In the genomic region with DNA sequence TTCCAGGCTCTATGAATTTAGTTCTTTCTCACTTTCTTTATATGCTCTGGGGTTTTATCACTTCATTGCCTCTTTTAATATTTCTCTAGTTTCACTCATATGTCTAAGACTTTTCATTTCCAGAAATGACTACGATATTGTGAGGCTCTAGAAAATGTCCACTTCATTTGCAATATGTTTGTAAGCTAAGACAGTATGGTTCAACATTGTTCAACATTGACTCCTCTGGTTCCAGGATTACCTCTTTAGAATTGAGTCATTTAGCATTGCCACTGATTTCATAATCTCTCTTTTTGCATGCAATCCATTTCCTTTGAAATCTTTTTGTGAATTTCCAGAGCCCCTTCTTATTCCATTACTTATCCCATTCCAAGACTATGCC, we compare ENCODE assay signal across 8 cellular contexts. TPM values are rescaled to one million over a fixed set of nuclear protein-coding genes. Genes with fewer than 3 reads are reported as not detected.
DNase-seq lines count a peak whose midpoint lies in the region; ATAC-seq lines count a peak whose summit lies in the region.

No MANE protein-coding gene starts in this region.

- no peak for DNase-seq in stimulated activated naive CD8-positive, alpha-beta T cell treated with anti-CD3 and anti-CD28 coated beads, Interleukin-15, Interleukin-2, amounts not matched to agents 100 U/mL and 50 U/mL, for 24 hours
- no peak for DNase-seq in activated T-helper 1 cell treated with anti-CD3 and anti-CD28 coated beads, Interleukin-12 subunit alpha, Interleukin-12 subunit beta, Interleukin-2, Interleukin-4 antibody, amounts not matched to agents 30 ng/mL and 10 ng/mL and 1 ng/mL, durations not matched to agents 14 hours and 24 hours and 36 hours (ENCODE audit: low spot score)
- no peak for DNase-seq in stimulated activated naive CD8-positive, alpha-beta T cell treated with anti-CD3 and anti-CD28 coated beads, Interleukin-15, amount 100 ng/mL, for 72 hours
- DNase-seq in activated CD4-positive, alpha-beta T cell treated with anti-CD3 and anti-CD28 coated beads for 48 hours = no peak
- DNase-seq in SW480 (ENCODE audit: low spot score) (no peak), G401 (ENCODE audit: low spot score) (no peak)

- in situ Hi-C loops in G401 (cut with HindIII; ENCODE audit: low sequenced_read_pairs) = no loop called here

- peaks cover 30% of the 10 kb centered on the region for H3K4me1 Mint-ChIP-seq in stimulated activated naive CD8-positive, alpha-beta T cell treated with anti-CD3 and anti-CD28 coated beads, Interleukin-15, Interleukin-2, amounts not matched to agents 100 ng/mL and 50 ng/mL, for 24 hours (ENCODE audit: low read depth)
- H3K4me1 Mint-ChIP-seq in activated T-helper 1 cell treated with anti-CD3 and anti-CD28 coated beads, Interleukin-12 subunit alpha, Interleukin-12 subunit beta, Interleukin-2, Interleukin-4 antibody, amounts not matched to agents 30 ng/mL and 10 ng/mL and 1 ng/mL, durations not matched to agents 14 hours and 24 hours and 36 hours (ENCODE audit: low read depth) = peaks cover 45% of the 10 kb centered on the region
- peaks cover 44% of the 10 kb centered on the region for H3K4me1 Mint-ChIP-seq in stimulated activated naive CD8-positive, alpha-beta T cell treated with anti-CD3 and anti-CD28 coated beads, Interleukin-15, amount 100 ng/mL, for 72 hours

- H3K27me3 Mint-ChIP-seq in stimulated activated naive CD8-positive, alpha-beta T cell treated with anti-CD3 and anti-CD28 coated beads, Interleukin-15, Interleukin-2, amounts not matched to agents 100 ng/mL and 50 ng/mL, for 24 hours = peaks cover 4% of the 10 kb centered on the region
- H3K27me3 Mint-ChIP-seq in activated T-helper 1 cell treated with anti-CD3 and anti-CD28 coated beads, Interleukin-12 subunit alpha, Interleukin-12 subunit beta, Interleukin-2, Interleukin-4 antibody, amounts not matched to agents 30 ng/mL and 10 ng/mL and 1 ng/mL, durations not matched to agents 14 hours and 24 hours and 36 hours (ENCODE audit: insufficient read depth) = no peaks in the 10 kb centered on the region
- H3K27me3 Mint-ChIP-seq in stimulated activated naive CD8-positive, alpha-beta T cell treated with anti-CD3 and anti-CD28 coated beads, Interleukin-15, amount 100 ng/mL, for 72 hours = no peaks in the 10 kb centered on the region

- no peaks in the 10 kb centered on the region for H3K36me3 Mint-ChIP-seq in stimulated activated naive CD8-positive, alpha-beta T cell treated with anti-CD3 and anti-CD28 coated beads, Interleukin-15, Interleukin-2, amounts not matched to agents 100 ng/mL and 50 ng/mL, for 24 hours (ENCODE audit: low read depth)
- H3K36me3 Mint-ChIP-seq in activated T-helper 1 cell treated with anti-CD3 and anti-CD28 coated beads, Interleukin-12 subunit alpha, Interleukin-12 subunit beta, Interleukin-2, Interleukin-4 antibody, amounts not matched to agents 30 ng/mL and 10 ng/mL and 1 ng/mL, durations not matched to agents 14 hours and 24 hours and 36 hours (ENCODE audit: low read depth) = peaks cover 6% of the 10 kb centered on the region

- intact Hi-C loops in activated T-helper 1 cell treated with anti-CD3 and anti-CD28 coated beads, Interleukin-12 subunit alpha, Interleukin-12 subunit beta, Interleukin-2, Interleukin-4 antibody, amounts not matched to agents 30 ng/mL and 10 ng/mL and 1 ng/mL, durations not matched to agents 14 hours and 24 hours and 36 hours (cut with micrococcal nuclease) = loop anchor here (1.0 to 10.0 kb wide), 10 partner anchors 22 to 908 kb away; a partner anchor contains a TSS

- no peak for ATAC-seq in stimulated activated naive CD8-positive, alpha-beta T cell treated with anti-CD3 and anti-CD28 coated beads, Interleukin-15, Interleukin-2, amounts not matched to agents 100 U/mL and 50 U/mL, for 24 hours
- ATAC-seq in HG03097 (IDR thresholded peaks at IDR 0.05; ENCODE audit: low FRiP score, unreplicated experiment) = peak; percentile 85
- peak; percentile 94 for ATAC-seq in stimulated activated naive CD8-positive, alpha-beta T cell treated with anti-CD3 and anti-CD28 coated beads, Interleukin-15, amount 100 ng/mL, for 72 hours

- H3K4me3 Mint-ChIP-seq in stimulated activated naive CD8-positive, alpha-beta T cell treated with anti-CD3 and anti-CD28 coated beads, Interleukin-15, Interleukin-2, amounts not matched to agents 100 ng/mL and 50 ng/mL, for 24 hours = no peak overlapping the region
- H3K4me3 Mint-ChIP-seq in activated T-helper 1 cell treated with anti-CD3 and anti-CD28 coated beads, Interleukin-12 subunit alpha, Interleukin-12 subunit beta, Interleukin-2, Interleukin-4 antibody, amounts not matched to agents 30 ng/mL and 10 ng/mL and 1 ng/mL, durations not matched to agents 14 hours and 24 hours and 36 hours = peak overlapping the region; percentile 43
- peak overlapping the region; percentile 40 to 55 for H3K4me3 Mint-ChIP-seq in stimulated activated naive CD8-positive, alpha-beta T cell treated with anti-CD3 and anti-CD28 coated beads, Interleukin-15, amount 100 ng/mL, for 72 hours

- H3K9me3 Mint-ChIP-seq in stimulated activated naive CD8-positive, alpha-beta T cell treated with anti-CD3 and anti-CD28 coated beads, Interleukin-15, Interleukin-2, amounts not matched to agents 100 ng/mL and 50 ng/mL, for 24 hours = no peaks in the 10 kb centered on the region
- H3K9me3 Mint-ChIP-seq in activated T-helper 1 cell treated with anti-CD3 and anti-CD28 coated beads, Interleukin-12 subunit alpha, Interleukin-12 subunit beta, Interleukin-2, Interleukin-4 antibody, amounts not matched to agents 30 ng/mL and 10 ng/mL and 1 ng/mL, durations not matched to agents 14 hours and 24 hours and 36 hours = no peaks in the 10 kb centered on the region
- H3K9me3 Mint-ChIP-seq in stimulated activated naive CD8-positive, alpha-beta T cell treated with anti-CD3 and anti-CD28 coated beads, Interleukin-15, amount 100 ng/mL, for 72 hours = no peaks in the 10 kb centered on the region

- peak overlapping the region; percentile 27 for H3K27ac Mint-ChIP-seq in stimulated activated naive CD8-positive, alpha-beta T cell treated with anti-CD3 and anti-CD28 coated beads, Interleukin-15, Interleukin-2, amounts not matched to agents 100 ng/mL and 50 ng/mL, for 24 hours
- peak overlapping the region; percentile 79 for H3K27ac Mint-ChIP-seq in activated T-helper 1 cell treated with anti-CD3 and anti-CD28 coated beads, Interleukin-12 subunit alpha, Interleukin-12 subunit beta, Interleukin-2, Interleukin-4 antibody, amounts not matched to agents 30 ng/mL and 10 ng/mL and 1 ng/mL, durations not matched to agents 14 hours and 24 hours and 36 hours
- peak overlapping the region; percentile 87 to 93 for H3K27ac Mint-ChIP-seq in stimulated activated naive CD8-positive, alpha-beta T cell treated with anti-CD3 and anti-CD28 coated beads, Interleukin-15, amount 100 ng/mL, for 72 hours

RNA-seq across cellular contexts. Expression of a gene that starts 32.3 kb away (rescaled TPM):
- total RNA-seq in activated T-helper 1 cell treated with anti-CD3 and anti-CD28 coated beads, Interleukin-12 subunit alpha, Interleukin-12 subunit beta, Interleukin-2, Interleukin-4 antibody, amounts not matched to agents 30 ng/mL and 10 ng/mL and 1 ng/mL, durations not matched to agents 14 hours and 24 hours and 36 hours = 4.4 and 6.2 TPM in 2 replicates
- total RNA-seq in G401 (2014; rRNA removed; shearing (Covaris generic)) = 3.3 and 3.6 TPM in 2 replicates

Comparison
In these comparisons a context has a peak if more than half of its experiments do, and no peak if none do; other contexts are left out.
1. H3K27ac Mint-ChIP-seq: peak in every context shown above with its lines; median percentile 90 in stimulated activated naive CD8-positive, alpha-beta T cell treated with anti-CD3 and anti-CD28 coated beads, Interleukin-15, amount 100 ng/mL, for 72 hours; 79 in activated T-helper 1 cell treated with anti-CD3 and anti-CD28 coated beads, Interleukin-12 subunit alpha, Interleukin-12 subunit beta, Interleukin-2, Interleukin-4 antibody, amounts not matched to agents 30 ng/mL and 10 ng/mL and 1 ng/mL, durations not matched to agents 14 hours and 24 hours and 36 hours; 27 in stimulated activated naive CD8-positive, alpha-beta T cell treated with anti-CD3 and anti-CD28 coated beads, Interleukin-15, Interleukin-2, amounts not matched to agents 100 ng/mL and 50 ng/mL, for 24 hours.